Comparison of ENCODE assay signal across 18 cellular contexts in the genomic region with DNA sequence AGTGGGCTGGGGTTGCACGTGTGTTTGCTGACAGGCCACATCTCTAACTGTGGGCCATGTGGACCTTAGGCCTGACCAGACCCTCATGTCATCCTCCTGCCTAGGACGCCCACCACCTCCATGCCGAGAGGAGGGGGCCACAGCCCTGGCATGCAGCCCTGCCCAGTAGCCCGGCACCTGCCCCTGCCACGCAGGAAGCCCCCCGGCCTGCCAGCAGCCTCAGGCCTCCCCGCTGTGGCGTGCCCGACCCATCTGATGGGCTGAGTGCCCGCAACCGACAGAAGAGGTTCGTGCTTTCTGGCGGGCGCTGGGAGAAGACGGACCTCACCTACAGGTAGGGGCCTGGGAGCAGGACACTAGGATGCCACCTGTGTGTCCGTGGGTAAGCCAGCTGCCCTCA. TPM values are rescaled to one million over a fixed set of nuclear protein-coding genes. Genes with fewer than 3 reads are reported as not detected.
A peak's percentile ranks its signal among the peaks of the same experiment; 100 is the strongest.
DNase-seq lines count a peak whose midpoint lies in the region; TF ChIP-seq lines count a peak whose summit lies in the region.
"Had no signal": no experiment of that assay in that cellular context is flagged by ENCODE, and none has a peak within 500 bp of the region (broad histone marks: within the 10 kb centered on the region; RNA-seq: fewer than 3 reads in every experiment).

No MANE protein-coding gene starts in this region.

- TF ChIP-seq POLR2A in esophagus muscularis mucosa (IDR thresholded peaks at IDR 0.05; ENCODE audit: low read depth), result no peak

- H3K27ac ChIP-seq in mesenchymal stem cell (ENCODE audit: low read length, poor library complexity, severe bottlenecking) (no peak overlapping the region), neural progenitor cell (no peak overlapping the region), esophagus muscularis mucosa (replicated peaks in 1 of 4) (no peak overlapping the region)

- no peak overlapping the region for H4K8ac ChIP-seq in mesenchymal stem cell (ENCODE audit: low read length)

- H3F3A ChIP-seq in neural progenitor cell (ENCODE audit: low read depth), result peaks cover 3% of the 10 kb centered on the region

- no peaks in the 10 kb centered on the region for H3K36me3 Mint-ChIP-seq in neural progenitor cell
- H3K36me3 Mint-ChIP-seq in activated T-helper 1 cell treated with anti-CD3 and anti-CD28 coated beads, Interleukin-12 subunit alpha, Interleukin-12 subunit beta, Interleukin-2, Interleukin-4 antibody, amounts not matched to agents 30 ng/mL and 10 ng/mL and 1 ng/mL, durations not matched to agents 14 hours and 24 hours and 36 hours (ENCODE audit: low read depth), result no peaks in the 10 kb centered on the region
- H3K36me3 Mint-ChIP-seq: CD4-positive, alpha-beta memory T cell had no signal

- H2AK5ac ChIP-seq in mesenchymal stem cell (ENCODE audit: low read length, severe bottlenecking), result peak overlapping the region; percentile 27

- H3K18ac ChIP-seq in mesenchymal stem cell (ENCODE audit: low read depth in 1 of 2, low read length in 2 of 2), result no peak overlapping the region

- no peak overlapping the region for H3K23ac ChIP-seq in mesenchymal stem cell (ENCODE audit: low read length in 2 of 2)

- H3K36me3 ChIP-seq in mesenchymal stem cell (ENCODE audit: control insufficient read depth in 1 of 2, insufficient read depth in 2 of 2, low read depth in 1 of 2, low read length in 2 of 2) (peaks cover 0 to 15% of the 10 kb centered on the region in 2 experiments), neural progenitor cell (no peaks in the 10 kb centered on the region), esophagus muscularis mucosa (peaks cover 0 to 19% (median 1%) of the 10 kb centered on the region in 4 donors)

- H2BK12ac ChIP-seq in mesenchymal stem cell (ENCODE audit: low read length in 2 of 2), result no peak overlapping the region

- H3K27me3 ChIP-seq in mesenchymal stem cell (ENCODE audit: control insufficient read depth in 1 of 2, insufficient read depth in 1 of 2, low read length in 2 of 2) (no peaks in the 10 kb centered on the region), neural progenitor cell (peaks cover 7% of the 10 kb centered on the region), esophagus muscularis mucosa (no peaks in the 10 kb centered on the region)

- H3K9me3 Mint-ChIP-seq in neural progenitor cell, result no peaks in the 10 kb centered on the region
- H3K9me3 Mint-ChIP-seq in activated T-helper 1 cell treated with anti-CD3 and anti-CD28 coated beads, Interleukin-12 subunit alpha, Interleukin-12 subunit beta, Interleukin-2, Interleukin-4 antibody, amounts not matched to agents 30 ng/mL and 10 ng/mL and 1 ng/mL, durations not matched to agents 14 hours and 24 hours and 36 hours, result no peaks in the 10 kb centered on the region
- H3K9me3 Mint-ChIP-seq: CD4-positive, alpha-beta memory T cell had no signal

- H3K9me3 ChIP-seq in mesenchymal stem cell (ENCODE audit: control insufficient read depth, low read length) (no peaks in the 10 kb centered on the region), neural progenitor cell (ENCODE audit: low read depth) (no peaks in the 10 kb centered on the region), esophagus muscularis mucosa (no peaks in the 10 kb centered on the region)

- H3K79me2 ChIP-seq in neural progenitor cell (ENCODE audit: low read depth), result no peaks in the 10 kb centered on the region

- H3K4me1 Mint-ChIP-seq in neural progenitor cell, result peaks cover 18% of the 10 kb centered on the region
- peaks cover under 1% of the 10 kb centered on the region for H3K4me1 Mint-ChIP-seq in activated T-helper 1 cell treated with anti-CD3 and anti-CD28 coated beads, Interleukin-12 subunit alpha, Interleukin-12 subunit beta, Interleukin-2, Interleukin-4 antibody, amounts not matched to agents 30 ng/mL and 10 ng/mL and 1 ng/mL, durations not matched to agents 14 hours and 24 hours and 36 hours (ENCODE audit: low read depth)

- H2AFZ ChIP-seq in mesenchymal stem cell (ENCODE audit: low read depth, low read length), result no peak overlapping the region
- no peak overlapping the region for H2AFZ ChIP-seq in neural progenitor cell (replicated peaks)

- H4K20me1 ChIP-seq in neural progenitor cell (ENCODE audit: low read depth), result no peaks in the 10 kb centered on the region

- H3K79me1 ChIP-seq in mesenchymal stem cell (replicated peaks; ENCODE audit: low read length, poor library complexity, severe bottlenecking), result no peaks in the 10 kb centered on the region

- H3K14ac ChIP-seq in mesenchymal stem cell (ENCODE audit: low read length in 2 of 2), result no peak overlapping the region

- H2BK15ac ChIP-seq in mesenchymal stem cell (ENCODE audit: low read depth, poor library complexity, severe bottlenecking), result no peak overlapping the region

- DNase-seq in mesenchymal stem cell, result no peak
- DNase-seq in neural progenitor cell (ENCODE audit: low spot score), result no peak
- peak; percentile 58 for DNase-seq in posterior vena cava (ENCODE audit: low spot score)
- no peak for DNase-seq in esophagus muscularis mucosa (ENCODE audit: extremely low spot score)
- DNase-seq in GDM1 (lab: John Stamatoyannopoulos, UW), result no peak
- no peak for DNase-seq in activated T-helper 1 cell treated with anti-CD3 and anti-CD28 coated beads, Interleukin-12 subunit alpha, Interleukin-12 subunit beta, Interleukin-2, Interleukin-4 antibody, amounts not matched to agents 30 ng/mL and 10 ng/mL and 1 ng/mL, durations not matched to agents 14 hours and 24 hours and 36 hours (ENCODE audit: low spot score)
- DNase-seq: C1 segment of cervical spinal cord; Calu3; CD4-positive, alpha-beta memory T cell; COR-L47; DMS53; DMS79 treated with DMSO at 0.1 percent for 48 hours; GOT3; H7; HCEC 1CT had no signal

- no peak overlapping the region for H2BK120ac ChIP-seq in mesenchymal stem cell (ENCODE audit: low read depth, low read length)

- no peak overlapping the region for H3K4me3 Mint-ChIP-seq in neural progenitor cell
- no peak overlapping the region for H3K4me3 Mint-ChIP-seq in activated T-helper 1 cell treated with anti-CD3 and anti-CD28 coated beads, Interleukin-12 subunit alpha, Interleukin-12 subunit beta, Interleukin-2, Interleukin-4 antibody, amounts not matched to agents 30 ng/mL and 10 ng/mL and 1 ng/mL, durations not matched to agents 14 hours and 24 hours and 36 hours
- H3K4me3 Mint-ChIP-seq: CD4-positive, alpha-beta memory T cell had no signal

- intact Hi-C loops in posterior vena cava (cut with DNase I), result no loop called here
- intact Hi-C loops in esophagus muscularis mucosa (cut with DNase I), result no loop called here
- intact Hi-C loops in activated T-helper 1 cell treated with anti-CD3 and anti-CD28 coated beads, Interleukin-12 subunit alpha, Interleukin-12 subunit beta, Interleukin-2, Interleukin-4 antibody, amounts not matched to agents 30 ng/mL and 10 ng/mL and 1 ng/mL, durations not matched to agents 14 hours and 24 hours and 36 hours (cut with micrococcal nuclease), result no loop called here

- H2BK5ac ChIP-seq in mesenchymal stem cell (ENCODE audit: low read depth, low read length, poor library complexity, severe bottlenecking), result no peak overlapping the region

- peak overlapping the region; percentile 87 for H3K27ac Mint-ChIP-seq in neural progenitor cell
- no peak overlapping the region for H3K27ac Mint-ChIP-seq in activated T-helper 1 cell treated with anti-CD3 and anti-CD28 coated beads, Interleukin-12 subunit alpha, Interleukin-12 subunit beta, Interleukin-2, Interleukin-4 antibody, amounts not matched to agents 30 ng/mL and 10 ng/mL and 1 ng/mL, durations not matched to agents 14 hours and 24 hours and 36 hours

- no peak for TF ChIP-seq CTCF in neural progenitor cell (IDR thresholded peaks at IDR 0.05)
- no peak for TF ChIP-seq CTCF in esophagus muscularis mucosa (IDR thresholded peaks at IDR 0.05)

- H3K4ac ChIP-seq in mesenchymal stem cell (ENCODE audit: low read depth in 1 of 2, low read length in 2 of 2), result no peak overlapping the region

- peaks cover 40% of the 10 kb centered on the region for H3K4me1 ChIP-seq in mesenchymal stem cell (ENCODE audit: control insufficient read depth, insufficient read depth, low read depth, low read length)
- H3K4me1 ChIP-seq in neural progenitor cell, result no peaks in the 10 kb centered on the region
- H3K4me1 ChIP-seq in esophagus muscularis mucosa, result peaks cover 21 to 44% (median 41%) of the 10 kb centered on the region in 4 donors

- H3K4me2 ChIP-seq in mesenchymal stem cell (ENCODE audit: low read length, poor library complexity, severe bottlenecking) (no peak overlapping the region), neural progenitor cell (no peak overlapping the region)

- H3K27me3 Mint-ChIP-seq in neural progenitor cell (ENCODE audit: insufficient read depth, low read depth), result peaks cover 11% of the 10 kb centered on the region
- H3K27me3 Mint-ChIP-seq in activated T-helper 1 cell treated with anti-CD3 and anti-CD28 coated beads, Interleukin-12 subunit alpha, Interleukin-12 subunit beta, Interleukin-2, Interleukin-4 antibody, amounts not matched to agents 30 ng/mL and 10 ng/mL and 1 ng/mL, durations not matched to agents 14 hours and 24 hours and 36 hours (ENCODE audit: insufficient read depth), result peaks cover 6% of the 10 kb centered on the region
- H3K27me3 Mint-ChIP-seq: CD4-positive, alpha-beta memory T cell had no signal

- H4K91ac ChIP-seq in mesenchymal stem cell (ENCODE audit: low read length), result no peak overlapping the region

- H3K9ac ChIP-seq in mesenchymal stem cell (ENCODE audit: low read length) (no peak overlapping the region), neural progenitor cell (no peak overlapping the region)

- TF ChIP-seq EP300 in esophagus muscularis mucosa (IDR thresholded peaks at IDR 0.05), result no peak

- H3K4me3 ChIP-seq in mesenchymal stem cell (ENCODE audit: insufficient read depth in 1 of 2, low read depth in 1 of 2, low read length in 2 of 2), result no peak overlapping the region
- H3K4me3 ChIP-seq in neural progenitor cell, result no peak overlapping the region
- no peak overlapping the region for H3K4me3 ChIP-seq in esophagus muscularis mucosa

- WGBS in mesenchymal stem cell, result 93% methylated on average over 16 of the region's 16 CpGs
- WGBS in esophagus muscularis mucosa, result 73% methylated on average over 5 of the region's 16 CpGs

RNA-seq across cellular contexts. Expression of a gene that starts 6.4 kb away (rescaled TPM):
- 24.7 TPM for polyA plus RNA-seq in mesenchymal stem cell (2013, experiment 1 of 2)
- polyA plus RNA-seq in mesenchymal stem cell (2013, experiment 2 of 2), result 25.1 TPM
- 4.1 and 13.7 TPM in 2 replicates for total RNA-seq in neural progenitor cell (ENCODE audit: low replicate concordance)
- total RNA-seq in posterior vena cava, result 1 to 10 TPM; 2.8 to 5.8 TPM
- total RNA-seq in esophagus muscularis mucosa, result 1 to 10 TPM; 2.8 to 6.5 (median 5.4) TPM
- 0.34 and 0.69 TPM in 2 replicates for total RNA-seq in activated T-helper 1 cell treated with anti-CD3 and anti-CD28 coated beads, Interleukin-12 subunit alpha, Interleukin-12 subunit beta, Interleukin-2, Interleukin-4 antibody, amounts not matched to agents 30 ng/mL and 10 ng/mL and 1 ng/mL, durations not matched to agents 14 hours and 24 hours and 36 hours
- total RNA-seq: G401 had no signal

RNA-seq across cellular contexts. Expression of a gene that starts 7.7 kb away (rescaled TPM):
- polyA plus RNA-seq in mesenchymal stem cell (2013, experiment 1 of 2), result 68.2 TPM
- 67.4 TPM for polyA plus RNA-seq in mesenchymal stem cell (2013, experiment 2 of 2)
- total RNA-seq in neural progenitor cell (ENCODE audit: low replicate concordance), result 151 and 170 TPM in 2 replicates
- total RNA-seq in posterior vena cava, result 10 to 100 TPM; 42.6 to 45.8 TPM
- 10 to 100 TPM; 28.8 to 55.6 (median 34.9) TPM for total RNA-seq in esophagus muscularis mucosa
- total RNA-seq in activated T-helper 1 cell treated with anti-CD3 and anti-CD28 coated beads, Interleukin-12 subunit alpha, Interleukin-12 subunit beta, Interleukin-2, Interleukin-4 antibody, amounts not matched to agents 30 ng/mL and 10 ng/mL and 1 ng/mL, durations not matched to agents 14 hours and 24 hours and 36 hours, result 92.4 and 99.8 TPM in 2 replicates
- total RNA-seq: G401 had no signal

RNA-seq across cellular contexts. Expression of a gene that starts 11.3 kb away (rescaled TPM):
- polyA plus RNA-seq in mesenchymal stem cell (2013, experiment 1 of 2), result 425 TPM
- polyA plus RNA-seq in mesenchymal stem cell (2013, experiment 2 of 2), result 448 TPM
- total RNA-seq in neural progenitor cell (ENCODE audit: low replicate concordance) (0.53 and 9.1 TPM in 2 replicates), posterior vena cava (10 to 100 TPM; 59.0 to 68.7 TPM), esophagus muscularis mucosa (10 to 100 TPM; 22.9 to 97.7 (median 44.6) TPM)
- 89.1 and 96.4 TPM in 2 replicates for total RNA-seq in activated T-helper 1 cell treated with anti-CD3 and anti-CD28 coated beads, Interleukin-12 subunit alpha, Interleukin-12 subunit beta, Interleukin-2, Interleukin-4 antibody, amounts not matched to agents 30 ng/mL and 10 ng/mL and 1 ng/mL, durations not matched to agents 14 hours and 24 hours and 36 hours
- total RNA-seq: G401 had no signal

RNA-seq across cellular contexts. Expression of a gene that starts 16.3 kb away (rescaled TPM):
- polyA plus RNA-seq in mesenchymal stem cell (2013, experiment 1 of 2), result 0.15 TPM
- polyA plus RNA-seq in mesenchymal stem cell (2013, experiment 2 of 2), result 0.26 TPM
- total RNA-seq in neural progenitor cell (ENCODE audit: low replicate concordance) (0.56 and 3.0 TPM in 2 replicates), posterior vena cava (not detected), esophagus muscularis mucosa (under 1 TPM in 1 of 4 donors, not detected in 3; 0.58 TPM)
- total RNA-seq in activated T-helper 1 cell treated with anti-CD3 and anti-CD28 coated beads, Interleukin-12 subunit alpha, Interleukin-12 subunit beta, Interleukin-2, Interleukin-4 antibody, amounts not matched to agents 30 ng/mL and 10 ng/mL and 1 ng/mL, durations not matched to agents 14 hours and 24 hours and 36 hours, result 0.29 and 0.49 TPM in 2 replicates
- total RNA-seq: Calu3, Daoy, G401 had no signal

RNA-seq across cellular contexts. Expression of a gene that starts 24.9 kb away (rescaled TPM):
- 0.68 TPM for polyA plus RNA-seq in mesenchymal stem cell (2013, experiment 1 of 2)
- 0.52 TPM for polyA plus RNA-seq in mesenchymal stem cell (2013, experiment 2 of 2)
- not detected in 2 replicates for total RNA-seq in neural progenitor cell (ENCODE audit: low replicate concordance)
- total RNA-seq in posterior vena cava, result under 1 TPM in 1 of 2 donors, not detected in 1; 0.43 TPM
- not detected for total RNA-seq in esophagus muscularis mucosa
- total RNA-seq in activated T-helper 1 cell treated with anti-CD3 and anti-CD28 coated beads, Interleukin-12 subunit alpha, Interleukin-12 subunit beta, Interleukin-2, Interleukin-4 antibody, amounts not matched to agents 30 ng/mL and 10 ng/mL and 1 ng/mL, durations not matched to agents 14 hours and 24 hours and 36 hours, result not detected in 2 replicates
- total RNA-seq: A172; Calu3; CD4-positive, alpha-beta memory T cell; Daoy; G401; H7 had no signal
